Comparison of ENCODE assay signal across 26 cellular contexts in the genomic region with DNA sequence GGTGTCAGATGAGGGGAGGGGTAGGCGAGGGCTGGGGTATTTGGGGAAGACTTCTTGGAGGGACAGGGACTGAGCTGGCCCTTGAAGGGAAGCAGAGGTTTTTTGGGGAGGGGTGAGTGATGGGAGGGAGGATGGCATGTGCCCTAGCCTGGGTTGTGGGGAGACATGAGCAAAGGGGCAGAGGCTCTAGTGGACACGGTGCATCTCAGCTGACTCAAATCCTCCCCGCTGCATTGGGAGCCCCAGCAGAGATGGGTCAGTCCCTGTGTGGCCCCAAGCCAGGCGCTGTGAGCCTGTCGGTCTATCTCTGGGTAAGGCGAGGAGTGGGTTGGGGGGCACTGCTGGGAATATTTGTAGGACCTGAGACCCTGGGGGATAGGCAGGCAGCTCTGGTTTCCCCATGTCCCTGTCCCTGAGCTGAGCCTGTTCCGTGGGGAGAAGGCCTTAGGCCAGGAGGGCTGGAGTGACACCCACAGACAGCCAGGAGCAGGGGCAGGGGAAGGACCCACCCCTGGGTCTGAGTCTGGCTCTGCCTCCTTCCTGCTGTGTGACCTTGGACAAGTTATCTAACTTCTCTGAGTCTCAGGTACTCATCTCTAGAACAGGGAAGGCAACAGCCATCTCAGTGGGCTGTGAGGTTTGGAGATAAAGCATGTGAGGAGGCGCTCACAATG. TPM values are rescaled to one million over a fixed set of nuclear protein-coding genes. Genes with fewer than 3 reads are reported as not detected.
"Had no signal": no experiment of that assay in that cellular context is flagged by ENCODE, and none has a peak within 500 bp of the region (broad histone marks: within the 10 kb centered on the region; RNA-seq: fewer than 3 reads in every experiment).

No MANE protein-coding gene starts in this region.

- H3K36me3 Mint-ChIP-seq: activated naive CD8-positive, alpha-beta T cell treated with anti-CD3 and anti-CD28 coated beads for 36 hours; natural killer cell treated with Interleukin-12 subunit alpha and Interleukin-12 subunit beta and Interleukin-15 and Interleukin-18, amount 100 ng/mL, for 72 hours; type B pancreatic cell had no signal

- H3K27me3 ChIP-seq: body of pancreas, cardiac muscle cell, pancreas, testis had no signal

- H3K27me3 Mint-ChIP-seq: activated naive CD8-positive, alpha-beta T cell treated with anti-CD3 and anti-CD28 coated beads for 36 hours; natural killer cell treated with Interleukin-12 subunit alpha and Interleukin-12 subunit beta and Interleukin-15 and Interleukin-18, amount 100 ng/mL, for 72 hours; type B pancreatic cell had no signal

- H3K9me3 Mint-ChIP-seq: activated naive CD8-positive, alpha-beta T cell treated with anti-CD3 and anti-CD28 coated beads for 36 hours; activated T-cell treated with anti-CD3 and anti-CD28 coated beads, Interleukin-2, amount 50 U/mL, for 4 hours; activated T-helper 2 cell treated with anti-CD3 and anti-CD28 coated beads, Interferon-gamma antibody, Interleukin-2, Interleukin-4, amounts not matched to agents 10 μg/mL and 5 μg/mL and 100 μg/mL, durations not matched to agents 14 hours and 24 hours and 36 hours; dendritic cell treated with granulocyte-macrophage colony-stimulating factor and Interleukin-4, amounts not matched to agents 40 ng/mL and 50 ng/mL, for 4 days; natural killer cell treated with Interleukin-12 subunit alpha and Interleukin-12 subunit beta and Interleukin-15 and Interleukin-18, amount 100 ng/mL, for 72 hours; T-helper 1 cell treated with Interleukin-12 subunit alpha and Interleukin-12 subunit beta and Interleukin-4 antibody, amounts not matched to agents 30 μg/mL and 1 μg/mL, for 36 hours; type B pancreatic cell had no signal

- H3K27ac Mint-ChIP-seq: activated naive CD8-positive, alpha-beta T cell treated with anti-CD3 and anti-CD28 coated beads for 36 hours; activated T-helper 2 cell treated with anti-CD3 and anti-CD28 coated beads, Interferon-gamma antibody, Interleukin-2, Interleukin-4, amounts not matched to agents 10 μg/mL and 5 μg/mL and 100 μg/mL, durations not matched to agents 14 hours and 24 hours and 36 hours; dendritic cell treated with granulocyte-macrophage colony-stimulating factor and Interleukin-4, amounts not matched to agents 40 ng/mL and 50 ng/mL, for 4 days; natural killer cell treated with Interleukin-12 subunit alpha and Interleukin-12 subunit beta and Interleukin-15 and Interleukin-18, amount 100 ng/mL, for 72 hours; T-helper 1 cell treated with Interleukin-12 subunit alpha and Interleukin-12 subunit beta and Interleukin-4 antibody, amounts not matched to agents 30 μg/mL and 1 μg/mL, for 36 hours; type B pancreatic cell had no signal

- ATAC-seq: activated T-cell treated with anti-CD3 and anti-CD28 coated beads, Interleukin-2, amount 50 U/mL, for 4 hours; body of pancreas; natural killer cell treated with Interleukin-12 subunit alpha and Interleukin-12 subunit beta and Interleukin-15 and Interleukin-18, amount 100 ng/mL, for 72 hours; pancreas had no signal

- H3K4me3 ChIP-seq: body of pancreas, cardiac muscle cell, pancreas, sigmoid colon, smooth muscle cell, testis had no signal

- DNase-seq: activated CD4-positive, alpha-beta T cell treated with anti-CD3 and anti-CD28 coated beads, Interleukin-2, amount 50 U/mL, for 48 hours; activated CD8-positive, alpha-beta memory T cell treated with anti-CD3 and anti-CD28 coated beads, Interleukin-2, amount 50 U/mL, for 48 hours; activated naive CD4-positive, alpha-beta T cell treated with Interleukin-2 at 50 U/mL for 16 hours; activated naive CD8-positive, alpha-beta T cell treated with anti-CD3 and anti-CD28 coated beads for 36 hours; activated T-cell treated with anti-CD3 and anti-CD28 coated beads, Interleukin-2, amount 50 U/mL, for 4 hours; effector CD4-positive, alpha-beta T cell; hypothalamus; midbrain; sigmoid colon; stimulated activated CD4-positive, alpha-beta T cell treated with anti-CD3 and anti-CD28 coated beads, Interleukin-2, amount 100 ng/mL, for 48 hours; stimulated activated CD8-positive, alpha-beta memory T cell treated with anti-CD3 and anti-CD28 coated beads, Interleukin-4, amount 100 ng/mL, for 48 hours; stimulated activated naive CD4-positive, alpha-beta T cell; T1000; testis had no signal

- H3K4me2 ChIP-seq: smooth muscle cell had no signal

- H3K36me3 ChIP-seq: cardiac muscle cell, neutrophil, pancreas, sigmoid colon had no signal

- H3K4me1 ChIP-seq: body of pancreas, pancreas had no signal

- H3K4me3 Mint-ChIP-seq: activated naive CD8-positive, alpha-beta T cell treated with anti-CD3 and anti-CD28 coated beads for 36 hours; activated T-cell treated with anti-CD3 and anti-CD28 coated beads, Interleukin-2, amount 50 U/mL, for 4 hours; dendritic cell treated with granulocyte-macrophage colony-stimulating factor and Interleukin-4, amounts not matched to agents 40 ng/mL and 50 ng/mL, for 4 days; natural killer cell treated with Interleukin-12 subunit alpha and Interleukin-12 subunit beta and Interleukin-15 and Interleukin-18, amount 100 ng/mL, for 72 hours; T-helper 1 cell treated with Interleukin-12 subunit alpha and Interleukin-12 subunit beta and Interleukin-4 antibody, amounts not matched to agents 30 μg/mL and 1 μg/mL, for 36 hours; type B pancreatic cell had no signal

- H3K4me1 Mint-ChIP-seq: activated naive CD8-positive, alpha-beta T cell treated with anti-CD3 and anti-CD28 coated beads for 36 hours had no signal

- H3K27ac ChIP-seq: body of pancreas, cardiac muscle cell, neutrophil, pancreas, sigmoid colon, testis had no signal

- H3K9me3 ChIP-seq: body of pancreas, neutrophil, pancreas, sigmoid colon, testis had no signal

RNA-seq across cellular contexts. Expression of a gene that starts 36.0 kb away (rescaled TPM):
- total RNA-seq: activated CD8-positive, alpha-beta memory T cell treated with anti-CD3 and anti-CD28 coated beads for 36 hours; activated naive CD8-positive, alpha-beta T cell treated with anti-CD3 and anti-CD28 coated beads for 36 hours; body of pancreas; frontal cortex; natural killer cell treated with Interleukin-12 subunit alpha and Interleukin-12 subunit beta and Interleukin-15 and Interleukin-18, amount 100 ng/mL, for 72 hours; smooth muscle cell had no signal
- polyA plus RNA-seq: cardiac muscle cell had no signal

RNA-seq across cellular contexts. Expression of a gene that starts 54.2 kb away (rescaled TPM):
- total RNA-seq: activated T-helper 2 cell treated with anti-CD3 and anti-CD28 coated beads, Interferon-gamma antibody, Interleukin-2, Interleukin-4, amounts not matched to agents 10 μg/mL and 5 μg/mL and 100 μg/mL, durations not matched to agents 14 hours and 24 hours and 36 hours; smooth muscle cell had no signal
- polyA plus RNA-seq: smooth muscle cell had no signal
